Comparison of ENCODE assay signal across 7 cellular contexts in genomic region chr16:58960034-58960433, GRCh38.
"Had no signal": no experiment of that assay in that cellular context is flagged by ENCODE, and none has a peak within 500 bp of the region (broad histone marks: within the 10 kb centered on the region; RNA-seq: fewer than 3 reads in every experiment).

No MANE protein-coding gene starts in this region.

- DNase-seq: GOT3, HCEC 1CT, HFFc6, IMR-90, KG1 had no signal

- H3K4me3 ChIP-seq: K562 had no signal

- ATAC-seq: K562 had no signal

- H3K27ac Mint-ChIP-seq: HFFc6 had no signal

- H3K4me3 Mint-ChIP-seq: H9, HFFc6 had no signal
